Comparison of ENCODE assay signal across 36 cellular contexts in the genomic region with DNA sequence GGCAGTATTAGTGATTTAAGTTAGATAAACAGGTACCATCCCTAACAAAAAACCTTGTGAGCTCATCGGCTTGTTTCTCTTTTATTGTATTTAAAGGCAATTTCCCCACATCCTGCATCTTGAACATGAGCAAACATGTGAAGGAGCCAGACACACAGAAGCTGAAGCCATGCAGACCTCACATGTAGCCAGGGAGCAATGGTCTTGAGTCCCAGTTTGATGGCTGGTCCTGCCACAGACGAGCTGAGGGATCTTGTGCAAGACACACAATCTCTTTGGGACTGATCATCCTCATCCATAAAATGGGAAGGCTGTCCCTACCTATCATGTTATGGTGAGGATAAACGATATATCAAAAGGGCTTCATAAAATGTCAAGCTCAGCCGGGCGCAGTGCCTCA.
"Had no signal": no experiment of that assay in that cellular context is flagged by ENCODE, and none has a peak within 500 bp of the region (broad histone marks: within the 10 kb centered on the region; RNA-seq: fewer than 3 reads in every experiment).

No MANE protein-coding gene starts in this region.

- H3K4me1 Mint-ChIP-seq: activated naive CD4-positive, alpha-beta T cell treated with anti-CD3 and anti-CD28 coated beads, Interleukin-2, amount 10 ng/mL, durations not matched to agents 7 days and 5 days; activated naive CD4-positive, alpha-beta T cell treated with anti-CD3 and anti-CD28 coated beads, Interleukin-2, amount 50 U/mL, for 24 hours; activated naive CD8-positive, alpha-beta T cell treated with anti-CD3 and anti-CD28 coated beads for 36 hours; activated naive CD8-positive, alpha-beta T cell treated with anti-CD3 and anti-CD28 coated beads, Interleukin-2, amount 10 ng/mL, durations not matched to agents 7 days and 5 days; activated naive CD8-positive, alpha-beta T cell treated with anti-CD3 and anti-CD28 coated beads, Interleukin-2, amount 50 U/mL, for 24 hours; activated T-helper 17 cell treated with anti-CD3 and anti-CD28 coated beads, Interleukin-2, amount 50 U/mL, for 72 hours; brain; central memory CD8-positive, alpha-beta T cell had no signal

- H3K27ac Mint-ChIP-seq: activated naive CD4-positive, alpha-beta T cell treated with anti-CD3 and anti-CD28 coated beads for 36 hours; activated naive CD4-positive, alpha-beta T cell treated with anti-CD3 and anti-CD28 coated beads, Interleukin-2, amount 10 ng/mL, durations not matched to agents 7 days and 5 days; activated naive CD4-positive, alpha-beta T cell treated with anti-CD3 and anti-CD28 coated beads, Interleukin-2, amount 50 U/mL, for 24 hours; activated naive CD4-positive, alpha-beta T cell treated with anti-CD3 and anti-CD28 coated beads, Interleukin-2, amount 50 U/mL, for 72 hours; activated naive CD8-positive, alpha-beta T cell; activated naive CD8-positive, alpha-beta T cell treated with anti-CD3 and anti-CD28 coated beads for 36 hours; activated naive CD8-positive, alpha-beta T cell treated with anti-CD3 and anti-CD28 coated beads, Interleukin-2, amount 10 ng/mL, durations not matched to agents 7 days and 5 days; activated naive CD8-positive, alpha-beta T cell treated with anti-CD3 and anti-CD28 coated beads, Interleukin-2, amount 50 U/mL, for 24 hours; activated T-cell treated with anti-CD3 and anti-CD28 coated beads, Interleukin-2, amount 50 U/mL, for 24 hours; activated T-cell treated with anti-CD3 and anti-CD28 coated beads, Interleukin-2, amount 50 U/mL, for 72 hours; activated T-helper 1 cell treated with anti-CD3 and anti-CD28 coated beads, Interleukin-12 subunit alpha, Interleukin-12 subunit beta, Interleukin-2, Interleukin-4 antibody, amounts not matched to agents 30 ng/mL and 10 ng/mL and 1 ng/mL, durations not matched to agents 14 hours and 24 hours and 36 hours; activated T-helper 17 cell treated with anti-CD3 and anti-CD28 coated beads, Interleukin-2, amount 50 U/mL, for 72 hours; activated T-helper 2 cell treated with anti-CD3 and anti-CD28 coated beads, Interferon-gamma antibody, Interleukin-2, Interleukin-4, amounts not matched to agents 10 μg/mL and 5 μg/mL and 100 μg/mL, durations not matched to agents 14 hours and 24 hours and 36 hours; brain had no signal

- H3K27ac ChIP-seq: adrenal gland, ascending aorta, body of pancreas, brain microvascular endothelial cell, breast epithelium, cardiac muscle cell had no signal

- H3K36me3 Mint-ChIP-seq: activated naive CD4-positive, alpha-beta T cell treated with anti-CD3 and anti-CD28 coated beads, Interleukin-2, amount 10 ng/mL, durations not matched to agents 7 days and 5 days; activated naive CD4-positive, alpha-beta T cell treated with anti-CD3 and anti-CD28 coated beads, Interleukin-2, amount 50 U/mL, for 24 hours; activated naive CD4-positive, alpha-beta T cell treated with anti-CD3 and anti-CD28 coated beads, Interleukin-2, amount 50 U/mL, for 72 hours; activated naive CD8-positive, alpha-beta T cell; activated naive CD8-positive, alpha-beta T cell treated with anti-CD3 and anti-CD28 coated beads for 36 hours; activated naive CD8-positive, alpha-beta T cell treated with anti-CD3 and anti-CD28 coated beads, Interleukin-2, amount 10 ng/mL, durations not matched to agents 7 days and 5 days; brain had no signal

- ATAC-seq: activated naive CD4-positive, alpha-beta T cell treated with anti-CD3 and anti-CD28 coated beads, Interleukin-2, amount 50 U/mL, for 72 hours; activated naive CD8-positive, alpha-beta T cell treated with anti-CD3 and anti-CD28 coated beads, Interleukin-2, amount 50 U/mL, for 24 hours; activated T-cell treated with anti-CD3 and anti-CD28 coated beads, Interleukin-2, amount 50 U/mL, for 4 hours; activated T-cell treated with anti-CD3 and anti-CD28 coated beads, Interleukin-2, amount 50 U/mL, for 72 hours; activated T-helper 17 cell treated with anti-CD3 and anti-CD28 coated beads, Interleukin-2, amount 50 U/mL, for 72 hours; body of pancreas had no signal

- H3K4me3 ChIP-seq: adrenal gland, ascending aorta, body of pancreas, breast epithelium, cardiac muscle cell had no signal

- H3K36me3 ChIP-seq: adrenal gland, ascending aorta, brain microvascular endothelial cell, breast epithelium, cardiac muscle cell had no signal

- DNase-seq: activated effector memory CD4-positive, alpha-beta T cell treated with anti-CD3 and anti-CD28 coated beads, Interleukin-2, amount 50 U/mL, for 16 hours; activated effector memory CD4-positive, alpha-beta T cell treated with Interleukin-2 at 50 U/mL for 16 hours; activated gamma-delta T cell; activated gamma-delta T cell treated with Interleukin-2 at 50 U/mL for 16 hours; activated naive CD4-positive, alpha-beta T cell; activated naive CD4-positive, alpha-beta T cell treated with anti-CD3 and anti-CD28 coated beads for 36 hours; activated naive CD4-positive, alpha-beta T cell treated with anti-CD3 and anti-CD28 coated beads, Interleukin-2, amount 10 ng/mL, durations not matched to agents 7 days and 5 days; activated naive CD4-positive, alpha-beta T cell treated with anti-CD3 and anti-CD28 coated beads, Interleukin-2, amount 50 U/mL, for 16 hours; activated naive CD4-positive, alpha-beta T cell treated with Interleukin-2 at 50 U/mL for 16 hours; activated naive CD8-positive, alpha-beta T cell treated with anti-CD3 and anti-CD28 coated beads for 36 hours; activated naive CD8-positive, alpha-beta T cell treated with anti-CD3 and anti-CD28 coated beads, Interleukin-2, amount 10 ng/mL, durations not matched to agents 7 days and 5 days; activated naive CD8-positive, alpha-beta T cell treated with anti-CD3 and anti-CD28 coated beads, Interleukin-2, amount 50 U/mL, for 24 hours; activated T-cell treated with anti-CD3 and anti-CD28 coated beads, Interleukin-2, amount 50 U/mL, for 24 hours; activated T-cell treated with anti-CD3 and anti-CD28 coated beads, Interleukin-2, amount 50 U/mL, for 4 hours; activated T-cell treated with anti-CD3 and anti-CD28 coated beads, Interleukin-2, amount 50 U/mL, for 48 hours; activated T-cell treated with anti-CD3 and anti-CD28 coated beads, Interleukin-2, amount 50 U/mL, for 72 hours; adrenal gland; amniotic stem cell; amygdala; anterior cingulate cortex; aorta; body of pancreas; brain microvascular endothelial cell; central memory CD4-positive, alpha-beta T cell; cerebellar nuclear complex had no signal

- H3K4me3 Mint-ChIP-seq: activated naive CD4-positive, alpha-beta T cell treated with anti-CD3 and anti-CD28 coated beads for 36 hours; activated naive CD4-positive, alpha-beta T cell treated with anti-CD3 and anti-CD28 coated beads, Interleukin-2, amount 10 ng/mL, durations not matched to agents 7 days and 5 days; activated naive CD4-positive, alpha-beta T cell treated with anti-CD3 and anti-CD28 coated beads, Interleukin-2, amount 50 U/mL, for 24 hours; activated naive CD8-positive, alpha-beta T cell; activated naive CD8-positive, alpha-beta T cell treated with anti-CD3 and anti-CD28 coated beads for 36 hours; activated naive CD8-positive, alpha-beta T cell treated with anti-CD3 and anti-CD28 coated beads, Interleukin-2, amount 10 ng/mL, durations not matched to agents 7 days and 5 days; activated naive CD8-positive, alpha-beta T cell treated with anti-CD3 and anti-CD28 coated beads, Interleukin-2, amount 50 U/mL, for 24 hours; activated T-cell treated with anti-CD3 and anti-CD28 coated beads, Interleukin-2, amount 50 U/mL, for 24 hours; activated T-cell treated with anti-CD3 and anti-CD28 coated beads, Interleukin-2, amount 50 U/mL, for 4 hours; activated T-cell treated with anti-CD3 and anti-CD28 coated beads, Interleukin-2, amount 50 U/mL, for 72 hours; activated T-helper 1 cell treated with anti-CD3 and anti-CD28 coated beads, Interleukin-12 subunit alpha, Interleukin-12 subunit beta, Interleukin-2, Interleukin-4 antibody, amounts not matched to agents 30 ng/mL and 10 ng/mL and 1 ng/mL, durations not matched to agents 14 hours and 24 hours and 36 hours; activated T-helper 17 cell treated with anti-CD3 and anti-CD28 coated beads, Interleukin-2, amount 50 U/mL, for 72 hours; brain; central memory CD8-positive, alpha-beta T cell had no signal

- H3K27me3 ChIP-seq: adrenal gland, ascending aorta, body of pancreas had no signal

- H3K4me1 ChIP-seq: adrenal gland, ascending aorta, body of pancreas, breast epithelium had no signal

- H3K9me3 Mint-ChIP-seq: activated naive CD4-positive, alpha-beta T cell treated with anti-CD3 and anti-CD28 coated beads for 36 hours; activated naive CD4-positive, alpha-beta T cell treated with anti-CD3 and anti-CD28 coated beads, Interleukin-2, amount 10 ng/mL, durations not matched to agents 7 days and 5 days; activated naive CD4-positive, alpha-beta T cell treated with anti-CD3 and anti-CD28 coated beads, Interleukin-2, amount 50 U/mL, for 24 hours; activated naive CD4-positive, alpha-beta T cell treated with anti-CD3 and anti-CD28 coated beads, Interleukin-2, amount 50 U/mL, for 72 hours; activated naive CD8-positive, alpha-beta T cell treated with anti-CD3 and anti-CD28 coated beads for 36 hours; activated naive CD8-positive, alpha-beta T cell treated with anti-CD3 and anti-CD28 coated beads, Interleukin-2, amount 10 ng/mL, durations not matched to agents 7 days and 5 days; activated naive CD8-positive, alpha-beta T cell treated with anti-CD3 and anti-CD28 coated beads, Interleukin-2, amount 50 U/mL, for 24 hours; activated T-cell treated with anti-CD3 and anti-CD28 coated beads, Interleukin-2, amount 50 U/mL, for 24 hours; activated T-cell treated with anti-CD3 and anti-CD28 coated beads, Interleukin-2, amount 50 U/mL, for 4 hours; activated T-cell treated with anti-CD3 and anti-CD28 coated beads, Interleukin-2, amount 50 U/mL, for 72 hours; activated T-helper 1 cell treated with anti-CD3 and anti-CD28 coated beads, Interleukin-12 subunit alpha, Interleukin-12 subunit beta, Interleukin-2, Interleukin-4 antibody, amounts not matched to agents 30 ng/mL and 10 ng/mL and 1 ng/mL, durations not matched to agents 14 hours and 24 hours and 36 hours; activated T-helper 17 cell treated with anti-CD3 and anti-CD28 coated beads, Interleukin-2, amount 50 U/mL, for 72 hours; activated T-helper 2 cell treated with anti-CD3 and anti-CD28 coated beads, Interferon-gamma antibody, Interleukin-2, Interleukin-4, amounts not matched to agents 10 μg/mL and 5 μg/mL and 100 μg/mL, durations not matched to agents 14 hours and 24 hours and 36 hours; central memory CD8-positive, alpha-beta T cell had no signal
